Comparison of ENCODE assay signal across 9 cellular contexts in genomic region chr19:35715981-35716734, GRCh38. TPM values are rescaled to one million over a fixed set of nuclear protein-coding genes. Genes with fewer than 3 reads are reported as not detected.
DNase-seq lines count a peak whose midpoint lies in the region; ATAC-seq and TF ChIP-seq lines count a peak whose summit lies in the region.
"Had no signal": no experiment of that assay in that cellular context is flagged by ENCODE, and none has a peak within 500 bp of the region (broad histone marks: within the 10 kb centered on the region; RNA-seq: fewer than 3 reads in every experiment).

No MANE protein-coding gene starts in this region.

- no peaks in the 10 kb centered on the region for H3K9me2 ChIP-seq in OCI-LY7 (ENCODE audit: insufficient read depth, low read length)

- ATAC-seq in GM18907 (IDR thresholded peaks at IDR 0.05; ENCODE audit: unreplicated experiment) (peak; percentile 2), GM19324 (IDR thresholded peaks at IDR 0.05; ENCODE audit: low FRiP score, unreplicated experiment) (no peak)

- H3K27ac Mint-ChIP-seq in chondrocyte (ENCODE audit: unreplicated experiment), result peak overlapping the region; percentile 97

- no peaks in the 10 kb centered on the region for H3K36me3 ChIP-seq in ACC112 (ENCODE audit: insufficient read depth, low read length)
- H3K36me3 ChIP-seq in OCI-LY7 (ENCODE audit: insufficient read depth, low read length), result peaks cover 15% of the 10 kb centered on the region
- peaks cover 2 to 4% of the 10 kb centered on the region in 2 donors for H3K36me3 ChIP-seq in thyroid gland

- peaks cover 29% of the 10 kb centered on the region for H3K4me1 Mint-ChIP-seq in chondrocyte (ENCODE audit: low read depth)

- H3K9me3 ChIP-seq in OCI-LY7 (ENCODE audit: low read length), result no peaks in the 10 kb centered on the region
- H3K9me3 ChIP-seq in thyroid gland, result no peaks in the 10 kb centered on the region

- TF ChIP-seq CTCF in OCI-LY7 (conservative IDR thresholded peaks at IDR 0.05; ENCODE audit: low read length) (no peak), chondrocyte (IDR thresholded peaks at IDR 0.05) (no peak), lower leg skin (IDR thresholded peaks at IDR 0.05) (no peak), thyroid gland (IDR thresholded peaks at IDR 0.05) (no peak)

- H3K27ac ChIP-seq in ACC112 (ENCODE audit: low read depth, low read length) (peak overlapping the region; percentile 25; the same call in 1 of the 2 replicates), OCI-LY7 (ENCODE audit: low read depth, low read length, poor library complexity, severe bottlenecking) (peak overlapping the region; percentile 58), thyroid gland (peak overlapping the region; percentile 39 to 90 (median 72))

- CTCF ChIA-PET in OCI-LY7 (lab: Charles Lee; ENCODE audit: unreplicated experiment), result no interaction called here

- H2AFZ ChIP-seq in ACC112 (ENCODE audit: low read length, unreplicated experiment), result peak overlapping the region; percentile 53
- H2AFZ ChIP-seq in OCI-LY7 (ENCODE audit: low read length), result peak overlapping the region; percentile 27; the same call in 1 of the 2 replicates

- POLR2A ChIA-PET in OCI-LY7 (lab: Charles Lee), result no interaction called here

- H3K4me3 Mint-ChIP-seq in chondrocyte (ENCODE audit: unreplicated experiment), result peak overlapping the region; percentile 96

- peaks cover 24% of the 10 kb centered on the region for H3K79me2 ChIP-seq in ACC112 (ENCODE audit: control insufficient read depth, insufficient read depth, low read length, unreplicated experiment)
- H3K79me2 ChIP-seq in OCI-LY7 (ENCODE audit: insufficient read depth, low read depth, low read length), result peaks cover 18% of the 10 kb centered on the region

- TF ChIP-seq POLR2A in lower leg skin (IDR thresholded peaks at IDR 0.05) (no peak), thyroid gland (IDR thresholded peaks at IDR 0.05) (no peak)

- H3K27me3 ChIP-seq in ACC112 (ENCODE audit: insufficient read depth, low read length) (no peaks in the 10 kb centered on the region), thyroid gland (no peaks in the 10 kb centered on the region)

- H4K20me1 ChIP-seq in OCI-LY7 (ENCODE audit: insufficient read depth, low read length), result peaks cover 6% of the 10 kb centered on the region

- WGBS in lower leg skin, 2 donors, result 2 to 4% methylated on average over 48 of the region's 48 CpGs
- WGBS in thyroid gland, 2 donors, result 0 to 4% methylated on average over 30 to 32 of the region's 48 CpGs

- no peaks in the 10 kb centered on the region for H3K27me3 Mint-ChIP-seq in chondrocyte (ENCODE audit: low read depth)

- peak overlapping the region; percentile 75 for H3K4me2 ChIP-seq in OCI-LY7 (ENCODE audit: low read length)

- no peak for DNase-seq in OCI-LY7 (ENCODE audit: low spot score)
- peak; percentile 94 for DNase-seq in chondrocyte (ENCODE audit: low spot score)
- DNase-seq in lower leg skin (ENCODE audit: low spot score in 2 of 2), result peak in 1 of 2 donors; percentile 92
- peak; percentile 60 to 67 for DNase-seq in thyroid gland
- no peak for DNase-seq in NCI-H446 (lab: John Stamatoyannopoulos, UW)

- peaks cover 2% of the 10 kb centered on the region for H3K36me3 Mint-ChIP-seq in chondrocyte (ENCODE audit: low read depth)

- no TSS peak for BruUV-seq in OCI-LY7 (replicated peaks; lab: Mats Ljungman, UMichigan)

- H3K9me3 Mint-ChIP-seq in chondrocyte (ENCODE audit: low read depth), result no peaks in the 10 kb centered on the region

- H3K4me3 ChIP-seq in ACC112 (ENCODE audit: low read depth, low read length), result peak overlapping the region; percentile 82
- H3K4me3 ChIP-seq in OCI-LY7 (ENCODE audit: low read depth, low read length, poor library complexity, severe bottlenecking), result peak overlapping the region; percentile 77
- H3K4me3 ChIP-seq in lower leg skin (ENCODE audit: low read depth, poor library complexity, severe bottlenecking), result peak overlapping the region; percentile 63
- H3K4me3 ChIP-seq in thyroid gland (replicated peaks in 1 of 3), result peak overlapping the region; percentile 43 to 88 (median 49)

- intact Hi-C loops in OCI-LY7 (cut with micrococcal nuclease; ENCODE audit: unreplicated experiment) (loop anchor here (2.0 to 5.0 kb wide), 2 partner anchors 41 to 169 kb away; partner anchors contain the start of genes HSPB6 and PROSER3), lower leg skin (cut with DNase I; ENCODE audit: low total_unique reads) (no loop called here), thyroid gland (cut with DNase I) (loop anchor here (2.0 to 5.0 kb wide), 2 partner anchors 21 to 169 kb away; partner anchors contain the start of gene TMEM147)

- peaks cover 5% of the 10 kb centered on the region for H3K4me1 ChIP-seq in ACC112 (ENCODE audit: control insufficient read depth, insufficient read depth, low read length, unreplicated experiment)
- H3K4me1 ChIP-seq in OCI-LY7 (ENCODE audit: insufficient read depth, low read length, poor library complexity, severe bottlenecking), result peaks cover 59% of the 10 kb centered on the region
- H3K4me1 ChIP-seq in thyroid gland, result peaks cover 18 to 23% of the 10 kb centered on the region in 2 donors

RNA-seq across cellular contexts. Expression of gene KMT2B, which starts 1.6 kb away (rescaled TPM):
- 18.0 and 25.2 TPM in 2 replicates for total RNA-seq in OCI-LY7 (2014; rRNA removed; shearing (Covaris generic))
- 56.2 and 57.2 TPM in 2 replicates for total RNA-seq in OCI-LY7 (2022)
- total RNA-seq in chondrocyte, result 27.3 to 31.5 TPM (median 30.8 TPM) in 3 replicates
- total RNA-seq in lower leg skin, result 10 to 100 TPM; 33.1 to 74.7 (median 42.0) TPM
- 10 to 100 TPM; 12.4 to 29.4 (median 19.7) TPM for total RNA-seq in thyroid gland

RNA-seq across cellular contexts. Expression of gene ZBTB32, which starts 11.8 kb away (rescaled TPM):
- total RNA-seq in OCI-LY7 (2014; rRNA removed; shearing (Covaris generic)), result not detected in 2 replicates
- total RNA-seq in OCI-LY7 (2022) (not detected in 2 replicates), chondrocyte (not detected in 3 replicates), lower leg skin (not detected), thyroid gland (not detected)
- total RNA-seq: renal cortical epithelial cell had no signal

RNA-seq across cellular contexts. Expression of gene IGFLR1, which starts 26.1 kb away (rescaled TPM):
- total RNA-seq in OCI-LY7 (2014; rRNA removed; shearing (Covaris generic)), result 8.5 and 11.4 TPM in 2 replicates
- 18.3 and 21.5 TPM in 2 replicates for total RNA-seq in OCI-LY7 (2022)
- total RNA-seq in chondrocyte, result 0.59 to 1.4 TPM (median 0.99 TPM) in 3 replicates
- 10 to 100 TPM in 1 of 4 donors, 1 to 10 TPM in 3; 1.4 to 11.3 (median 5.1) TPM for total RNA-seq in lower leg skin
- total RNA-seq in thyroid gland, result 1 to 10 TPM; 5.2 to 6.1 (median 5.9) TPM

RNA-seq across cellular contexts. Expression of gene U2AF1L4, which starts 29.1 kb away (rescaled TPM):
- total RNA-seq in OCI-LY7 (2014; rRNA removed; shearing (Covaris generic)), result 16.1 and 33.6 TPM in 2 replicates
- total RNA-seq in OCI-LY7 (2022), result 35.2 and 37.5 TPM in 2 replicates
- total RNA-seq in chondrocyte, result 22.9 to 28.8 TPM (median 24.7 TPM) in 3 replicates
- 10 to 100 TPM; 12.6 to 20.0 (median 18.5) TPM for total RNA-seq in lower leg skin
- 10 to 100 TPM; 29.7 to 51.7 (median 36.8) TPM for total RNA-seq in thyroid gland

RNA-seq across cellular contexts. Expression of gene PSENEN, which starts 29.3 kb away (rescaled TPM):
- 20.8 and 25.7 TPM in 2 replicates for total RNA-seq in OCI-LY7 (2014; rRNA removed; shearing (Covaris generic))
- 51.0 and 53.7 TPM in 2 replicates for total RNA-seq in OCI-LY7 (2022)
- total RNA-seq in chondrocyte, result 59.9 to 71.1 TPM (median 61.8 TPM) in 3 replicates
- total RNA-seq in lower leg skin, result 10 to 100 TPM; 13.7 to 47.4 (median 30.8) TPM
- 10 to 100 TPM; 34.0 to 73.8 (median 40.5) TPM for total RNA-seq in thyroid gland

Comparison
In these comparisons a context has a peak if more than half of its experiments do, and no peak if none do; other contexts are left out.
1. DNase-seq: peak in chondrocyte (single experiment) and thyroid gland (2 of 2); none in OCI-LY7 (single experiment) and NCI-H446 (0 of 2).
2. Peak in every context shown above with its lines, with median percentiles within 50 percentile points of each other: H3K27ac ChIP-seq and H3K4me3 ChIP-seq.